Comparison of ENCODE assay signal across 20 cellular contexts in genomic region chr13:25992076-25992475, GRCh38.
"Had no signal": no experiment of that assay in that cellular context is flagged by ENCODE, and none has a peak within 500 bp of the region (broad histone marks: within the 10 kb centered on the region; RNA-seq: fewer than 3 reads in every experiment).

No MANE protein-coding gene starts in this region.

- ATAC-seq: activated T-helper 17 cell treated with anti-CD3 and anti-CD28 coated beads, Interleukin-2, amount 50 U/mL, for 72 hours had no signal

- H3K27ac ChIP-seq: SJCRH30, VCaP had no signal

- H3K36me3 ChIP-seq: SJCRH30 had no signal

- H3K4me1 ChIP-seq: SJCRH30 had no signal

- H3K27me3 ChIP-seq: SJCRH30 had no signal

- H3K9ac ChIP-seq: SK-N-SH had no signal

- H3K9me3 ChIP-seq: SJCRH30, SK-N-SH had no signal

- H3K4me3 ChIP-seq: SJCRH30 had no signal

- DNase-seq: activated CD4-positive, alpha-beta memory T cell treated with anti-CD3 and anti-CD28 coated beads for 36 hours; activated CD4-positive, alpha-beta T cell treated with anti-CD3 and anti-CD28 coated beads, Interleukin-2, amount 10 ng/mL, durations not matched to agents 7 days and 5 days; activated CD4-positive, CD25-positive, alpha-beta regulatory T cell; activated CD8-positive, alpha-beta memory T cell treated with anti-CD3 and anti-CD28 coated beads for 24 hours; activated gamma-delta T cell; activated naive CD4-positive, alpha-beta T cell treated with anti-CD3 and anti-CD28 coated beads for 36 hours; activated T-cell treated with anti-CD3 and anti-CD28 coated beads, Interleukin-2, amount 50 U/mL, for 48 hours; anterior cingulate cortex; central memory CD4-positive, alpha-beta T cell; NCI-H1105 treated with DMSO at 0.1 percent for 48 hours; NCI-H1436 treated with DMSO at 0.1 percent for 48 hours; NCI-H187 treated with DMSO at 0.1 percent for 48 hours; NCI-H2081 treated with DMSO at 0.1 percent for 48 hours; NCI-H446; NCI-H524; SJCRH30; SK-N-SH; T-helper 1 cell had no signal

- H3K4me2 ChIP-seq: SK-N-SH had no signal
